ENCODE assay signal across 21 cellular contexts in the genomic region with DNA sequence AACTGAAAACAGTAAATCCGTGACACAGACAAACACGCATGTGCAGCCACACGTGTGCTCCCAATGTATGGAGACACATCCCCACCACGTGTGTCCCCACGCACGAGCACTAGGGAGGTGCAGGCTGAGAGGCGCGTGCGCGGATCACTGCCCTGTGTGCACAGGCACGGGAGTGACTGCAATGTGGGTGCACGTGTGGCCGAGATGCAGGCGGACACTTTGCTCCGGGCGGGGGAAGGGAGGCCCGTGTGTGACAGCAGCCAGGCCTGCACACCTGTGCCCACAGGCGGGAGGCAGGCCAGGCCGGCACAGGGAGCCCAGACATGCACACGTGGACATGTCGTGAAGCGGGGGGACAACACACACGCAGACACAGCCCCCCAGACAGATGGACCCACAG.
"Had no signal": no experiment of that assay in that cellular context is flagged by ENCODE, and none has a peak within 500 bp of the region (broad histone marks: within the 10 kb centered on the region; RNA-seq: fewer than 3 reads in every experiment).

No MANE protein-coding gene starts in this region.

- H3K36me3 Mint-ChIP-seq: natural killer cell had no signal

- FAIRE-seq: endometrium, frontal cortex had no signal

- H3K4me1 ChIP-seq: parathyroid adenoma, sigmoid colon, stomach, transverse colon had no signal

- H3K9ac ChIP-seq: parathyroid adenoma had no signal

- DNase-seq: cortex of kidney; effector CD8-positive, alpha-beta T cell; islet precursor cell; natural killer cell; occipital lobe; sigmoid colon; stimulated activated CD4-positive, alpha-beta T cell treated with anti-CD3 and anti-CD28 coated beads, Interleukin-12 subunit alpha, Interleukin-12 subunit beta, amount 100 ng/mL, for 4 hours; stimulated activated naive CD4-positive, alpha-beta T cell; stomach; substantia nigra; transverse colon had no signal

- H3K36me3 ChIP-seq: prostate gland, transverse colon had no signal

- H3K4me3 ChIP-seq: dorsolateral prefrontal cortex, prostate gland, sigmoid colon, skin epidermis, stomach, thoracic aorta, transverse colon had no signal

- H3K4me3 Mint-ChIP-seq: natural killer cell had no signal

- H3K27ac ChIP-seq: parathyroid adenoma, sigmoid colon, stomach, thoracic aorta, transverse colon had no signal

- H2AFZ ChIP-seq: parathyroid adenoma had no signal

- H3K9me3 ChIP-seq: prostate gland, sigmoid colon, stomach, thoracic aorta, transverse colon had no signal

- ATAC-seq: esophagus mucosa, left lobe of liver, natural killer cell had no signal

- H3K27ac Mint-ChIP-seq: natural killer cell had no signal

- H3K9me3 Mint-ChIP-seq: natural killer cell, neural crest cell had no signal

- H3K27me3 ChIP-seq: dorsolateral prefrontal cortex, sigmoid colon, stomach, transverse colon had no signal
